In genomic region chr22:43152355-43153071, GRCh38 we compare ENCODE assay signal across 8 cellular contexts. TPM values are rescaled to one million over a fixed set of nuclear protein-coding genes. Genes with fewer than 3 reads are reported as not detected.
DNase-seq lines count a peak whose midpoint lies in the region; ATAC-seq and TF ChIP-seq lines count a peak whose summit lies in the region.

No MANE protein-coding gene starts in this region.

- no peak for TF ChIP-seq CTCF in MCF 10A (IDR thresholded peaks at IDR 0.05; ENCODE audit: unreplicated experiment)

- CTCF ChIA-PET in MCF 10A (lab: Yijun Ruan, JAX) = interaction anchor here (0.6 to 1.6 kb wide), 2 partner anchors 9 to 67 kb away, joined by 3 to 4 read pairs; no protein-coding TSS in a partner anchor

- peak overlapping the region; percentile 1 for H3K27ac Mint-ChIP-seq in MCF 10A (ENCODE audit: low read depth, unreplicated experiment)

- intact Hi-C loops in MCF 10A (cut with micrococcal nuclease) = loop anchor here (5.0 kb wide), 1 partner anchor 40 kb away; the partner anchor contains the start of gene BIK

- POLR2A ChIA-PET in MCF 10A (lab: Yijun Ruan, JAX) = interaction anchor here (0.7 to 3.0 kb wide), 6 partner anchors 9 to 477 kb away, joined by 4 to 23 read pairs (median 8); partner anchors contain the start of gene TTLL12

- H3K9me3 Mint-ChIP-seq in MCF 10A (ENCODE audit: unreplicated experiment) = no peaks in the 10 kb centered on the region

- DNase-seq in C1 segment of cervical spinal cord (lab: John Stamatoyannopoulos, UW) = peak in 10 of 14 donors; percentile 14 to 77 (median 54)
- peak; percentile 63 for DNase-seq in HT1080 (ENCODE audit: low read depth)
- peak; percentile 52 for DNase-seq in UCSD-AML1 (lab: John Stamatoyannopoulos, UW; ENCODE audit: unreplicated experiment)
- DNase-seq in MCF 10A (ENCODE audit: unreplicated experiment) = peak; percentile 82
- peak; percentile 41 for DNase-seq in kidney glomerular epithelial cell (lab: John Stamatoyannopoulos, UW)
- DNase-seq in stimulated activated CD4-positive, alpha-beta T cell treated with anti-CD3 and anti-CD28 coated beads, Interleukin-1b, Interleukin-23, amount 100 ng/mL, for 48 hours = peak; percentile 59
- DNase-seq in inferior parietal cortex (ENCODE audit: extremely low spot score) = no peak

- BruUV-seq in MCF 10A (replicated peaks; lab: Mats Ljungman, UMichigan) = no TSS peak

- no peak for ATAC-seq in GM18517 (IDR thresholded peaks at IDR 0.05; ENCODE audit: unreplicated experiment)

- peaks cover 15% of the 10 kb centered on the region for H3K4me1 Mint-ChIP-seq in MCF 10A (ENCODE audit: insufficient read depth, unreplicated experiment)

- no peaks in the 10 kb centered on the region for H3K27me3 Mint-ChIP-seq in MCF 10A (ENCODE audit: insufficient read depth, unreplicated experiment)

- H3K4me3 Mint-ChIP-seq in MCF 10A (ENCODE audit: unreplicated experiment) = peak overlapping the region; percentile 74

- peaks cover 33% of the 10 kb centered on the region for H3K36me3 Mint-ChIP-seq in MCF 10A (ENCODE audit: insufficient read depth, unreplicated experiment)

RNA-seq across cellular contexts. Expression of gene TSPO, which starts 1.2 kb away (rescaled TPM):
- total RNA-seq in HT1080 (2014; rRNA removed; shearing (Covaris generic)) = 304 and 404 TPM in 2 replicates
- polyA plus RNA-seq in HT1080 (2015; cell fraction: cytosol; rRNA removed) = 423 and 488 TPM in 2 replicates
- polyA plus RNA-seq in HT1080 (2015; cell fraction: nucleus; rRNA removed) = 188 and 206 TPM in 2 replicates
- 294 and 308 TPM in 2 replicates for total RNA-seq in MCF 10A (2022)

RNA-seq across cellular contexts. Expression of gene MCAT, which starts 9.3 kb away (rescaled TPM):
- 22.5 and 34.6 TPM in 2 replicates for total RNA-seq in HT1080 (2014; rRNA removed; shearing (Covaris generic))
- 23.0 and 24.4 TPM in 2 replicates for polyA plus RNA-seq in HT1080 (2015; cell fraction: cytosol; rRNA removed)
- 13.7 and 16.5 TPM in 2 replicates for polyA plus RNA-seq in HT1080 (2015; cell fraction: nucleus; rRNA removed)
- 17.6 and 18.8 TPM in 2 replicates for total RNA-seq in MCF 10A (2022)

RNA-seq across cellular contexts. Expression of gene TTLL12, which starts 34.4 kb away (rescaled TPM):
- total RNA-seq in HT1080 (2014; rRNA removed; shearing (Covaris generic)) = 102 and 113 TPM in 2 replicates
- polyA plus RNA-seq in HT1080 (2015; cell fraction: cytosol; rRNA removed) = 85.4 and 90.9 TPM in 2 replicates
- 78.7 and 86.7 TPM in 2 replicates for polyA plus RNA-seq in HT1080 (2015; cell fraction: nucleus; rRNA removed)
- total RNA-seq in MCF 10A (2022) = 40.9 and 61.0 TPM in 2 replicates

RNA-seq across cellular contexts. Expression of gene BIK, which starts 42.0 kb away (rescaled TPM):
- total RNA-seq in HT1080 (2014; rRNA removed; shearing (Covaris generic)) = 0.14 and 0.50 TPM in 2 replicates
- polyA plus RNA-seq in HT1080 (2015; cell fraction: cytosol; rRNA removed) = 1.5 and 2.2 TPM in 2 replicates
- 0.30 and 0.49 TPM in 2 replicates for polyA plus RNA-seq in HT1080 (2015; cell fraction: nucleus; rRNA removed)
- 7.3 and 10.0 TPM in 2 replicates for total RNA-seq in MCF 10A (2022)
